In the genomic region with DNA sequence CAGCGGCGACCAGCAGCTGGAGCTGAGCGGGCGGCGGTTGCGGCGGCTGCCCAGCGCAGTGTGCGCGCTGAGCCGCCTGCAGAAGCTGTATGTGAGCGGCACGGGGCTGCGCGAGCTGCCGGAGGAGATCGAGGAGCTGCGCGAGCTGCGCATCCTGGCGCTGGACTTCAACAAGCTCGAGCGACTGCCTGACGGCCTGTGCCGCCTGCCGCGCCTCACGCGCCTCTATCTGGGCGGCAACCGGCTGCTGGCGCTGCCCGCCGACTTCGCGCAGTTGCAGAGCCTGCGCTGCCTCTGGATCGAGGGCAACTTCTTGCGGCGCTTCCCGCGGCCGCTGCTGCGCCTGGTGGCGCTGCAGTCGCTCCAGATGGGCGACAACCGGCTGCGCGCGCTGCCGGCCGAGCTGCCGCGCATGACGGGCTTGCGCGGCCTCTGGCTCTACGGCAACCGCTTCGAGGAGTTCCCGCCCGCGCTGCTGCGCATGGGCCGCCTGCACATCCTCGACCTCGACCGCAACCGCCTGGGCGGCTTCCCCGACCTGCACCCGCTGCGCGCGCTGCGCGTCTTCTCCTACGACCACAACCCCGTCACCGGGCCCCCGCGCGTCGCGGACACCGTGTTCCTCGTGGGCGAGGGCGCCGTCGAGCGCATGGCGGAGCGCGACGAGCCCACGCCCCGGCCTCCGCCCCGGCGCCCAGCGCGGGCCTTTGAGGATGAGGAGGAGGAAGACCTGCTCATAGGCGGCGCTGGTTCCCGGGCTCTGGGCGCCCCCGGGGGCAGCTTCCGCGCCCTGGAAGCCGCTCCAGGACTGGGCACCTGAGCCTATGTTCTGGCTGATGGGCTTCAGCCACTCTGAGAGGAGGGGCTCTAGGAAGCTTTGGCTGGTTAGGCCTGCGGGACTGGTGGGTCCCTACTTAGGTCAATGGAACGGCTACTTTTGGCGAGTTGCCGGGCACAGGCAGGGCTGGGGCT, we compare ENCODE assay signal across 9 cellular contexts. TPM values are rescaled to one million over a fixed set of nuclear protein-coding genes. Genes with fewer than 3 reads are reported as not detected.
DNase-seq lines count a peak whose midpoint lies in the region; ATAC-seq and TF ChIP-seq lines count a peak whose summit lies in the region.
"Had no signal": no experiment of that assay in that cellular context is flagged by ENCODE, and none has a peak within 500 bp of the region (broad histone marks: within the 10 kb centered on the region; RNA-seq: fewer than 3 reads in every experiment).

No MANE protein-coding gene starts in this region.

- no peak overlapping the region for H3K27ac ChIP-seq in foreskin keratinocyte
- no peak overlapping the region for H3K27ac ChIP-seq in neuronal stem cell (replicated peaks; ENCODE audit: low read length)
- no peak overlapping the region for H3K27ac ChIP-seq in thymus (ENCODE audit: low read depth)

- H4K91ac ChIP-seq in neuronal stem cell (ENCODE audit: low read depth, low read length, poor library complexity), result no peak overlapping the region

- H3K4me1 ChIP-seq in foreskin keratinocyte (no peaks in the 10 kb centered on the region), neuronal stem cell (ENCODE audit: control insufficient read depth in 2 of 2, insufficient read depth in 1 of 2, low read depth in 1 of 2, low read length in 2 of 2) (peaks cover 17 to 51% of the 10 kb centered on the region in 2 donors), thymus (ENCODE audit: control insufficient read depth, insufficient read depth, low read length) (peaks cover 11% of the 10 kb centered on the region)

- peak overlapping the region; percentile 81 for H3K4me2 ChIP-seq in neuronal stem cell (ENCODE audit: insufficient read depth, low read length, poor library complexity, severe bottlenecking)

- H2BK15ac ChIP-seq in neuronal stem cell (ENCODE audit: low read length), result no peak overlapping the region

- H2AFZ ChIP-seq in neuronal stem cell (ENCODE audit: low read length), result peak overlapping the region; percentile 96

- H3K14ac ChIP-seq in neuronal stem cell (ENCODE audit: low read length), result peak overlapping the region; percentile 61

- ATAC-seq in Right ventricle myocardium inferior (peak; percentile 83), foreskin keratinocyte (peak; percentile 72)

- H3K9ac ChIP-seq in neuronal stem cell (ENCODE audit: low read depth, low read length, poor library complexity), result peak overlapping the region; percentile 81

- peak overlapping the region; percentile 75 for H3K23ac ChIP-seq in neuronal stem cell (ENCODE audit: low read depth, low read length, poor library complexity)

- no peaks in the 10 kb centered on the region for H3K79me1 ChIP-seq in neuronal stem cell (ENCODE audit: low read depth, low read length)

- peak overlapping the region; percentile 6 for H2BK120ac ChIP-seq in neuronal stem cell (ENCODE audit: low read depth, low read length)

- no peak overlapping the region for H3K4ac ChIP-seq in neuronal stem cell (ENCODE audit: low read length)

- intact Hi-C loops in Right ventricle myocardium inferior (cut with DNase I), result no loop called here
- intact Hi-C loops in cardiac septum (cut with DNase I), result no loop called here

- peak overlapping the region; percentile 43 to 75 for H3K4me3 ChIP-seq in neuronal stem cell (ENCODE audit: low read length in 2 of 2)
- H3K4me3 ChIP-seq in thymus (ENCODE audit: low read length), result peak overlapping the region; percentile 43

- DNase-seq in Right ventricle myocardium inferior (ENCODE audit: missing footprints), result peak; percentile 82
- DNase-seq in cardiac septum (ENCODE audit: low spot score), result no peak
- peak; percentile 64 for DNase-seq in HS-5 (ENCODE audit: low read depth)
- DNase-seq in NOMO-1 treated with dmso at 0.1 percent for 144 hours (lab: John Stamatoyannopoulos, UW; ENCODE audit: unreplicated experiment), result peak; percentile 80
- DNase-seq in activated effector memory CD4-positive, alpha-beta T cell treated with Interleukin-2 at 50 U/mL for 16 hours, result peak; percentile 48
- peak; percentile 47 to 66 for DNase-seq in foreskin keratinocyte
- peak; percentile 81 for DNase-seq in neuronal stem cell (ENCODE audit: low spot score)
- DNase-seq: DND-41 had no signal

- peaks cover 0 to 1% of the 10 kb centered on the region in 2 donors for H3K9me3 ChIP-seq in neuronal stem cell (replicated peaks in 1 of 2; ENCODE audit: control insufficient read depth in 2 of 2, insufficient read depth in 1 of 2, low read depth in 1 of 2, low read length in 2 of 2)
- H3K9me3 ChIP-seq in thymus (ENCODE audit: control insufficient read depth), result no peaks in the 10 kb centered on the region

- no CpG with 5 or more reads among the region's 116 CpGs for WGBS in neuronal stem cell (ENCODE audit: extremely low coverage in 2 of 2, insufficient read length in 2 of 2, insufficient replicate concordance in 1 of 2), 2 donors
- 6% methylated on average over 116 of the region's 116 CpGs for WGBS in thymus

- H4K8ac ChIP-seq in neuronal stem cell (ENCODE audit: low read depth, low read length), result no peak overlapping the region

- peak; percentile 77 for TF ChIP-seq CTCF in foreskin keratinocyte (conservative IDR thresholded peaks at IDR 0.05)

- H2AK5ac ChIP-seq in neuronal stem cell (ENCODE audit: low read depth, low read length), result peak overlapping the region; percentile 79

- H3K27me3 ChIP-seq in foreskin keratinocyte, result peaks cover 82% of the 10 kb centered on the region
- peaks cover 0 to 33% (median 26%) of the 10 kb centered on the region in 3 experiments for H3K27me3 ChIP-seq in neuronal stem cell (ENCODE audit: control insufficient read depth in 3 of 3, insufficient read depth in 3 of 3, low read depth in 1 of 3, low read length in 3 of 3)
- H3K27me3 ChIP-seq in thymus (ENCODE audit: control insufficient read depth, insufficient read depth), result peaks cover 44% of the 10 kb centered on the region

- H3K36me3 ChIP-seq in neuronal stem cell (replicated peaks in 1 of 2; ENCODE audit: control insufficient read depth in 2 of 2, insufficient read depth in 2 of 2, low read length in 2 of 2) (no peaks in the 10 kb centered on the region), thymus (ENCODE audit: control insufficient read depth, insufficient read depth) (no peaks in the 10 kb centered on the region)

- H2BK5ac ChIP-seq in neuronal stem cell (ENCODE audit: low read length), result no peak overlapping the region

- peak overlapping the region; percentile 24 for H2BK12ac ChIP-seq in neuronal stem cell (ENCODE audit: low read length)

- peak overlapping the region; percentile 96 for H3K18ac ChIP-seq in neuronal stem cell (ENCODE audit: low read length)

RNA-seq across cellular contexts. Expression of gene LRRC10B, which starts 0.8 kb away (rescaled TPM):
- total RNA-seq in Right ventricle myocardium inferior, result 0.60 TPM
- total RNA-seq in cardiac septum, result 0.65 TPM
- 0.07 TPM in 1 of 2 replicates, not detected in the other for total RNA-seq in foreskin keratinocyte
- polyA plus RNA-seq in foreskin keratinocyte, result 0.02 and 0.06 TPM in 2 replicates
- 1.5 TPM for polyA plus RNA-seq in neuronal stem cell (2013, experiment 1 of 2)
- 1.4 TPM for polyA plus RNA-seq in neuronal stem cell (2013, experiment 2 of 2)
- 2.7 TPM for polyA plus RNA-seq in thymus
